In genomic region chr13:111380431-111380830, GRCh38 we compare ENCODE assay signal across 33 cellular contexts. TPM values are rescaled to one million over a fixed set of nuclear protein-coding genes. Genes with fewer than 3 reads are reported as not detected.
"Had no signal": no experiment of that assay in that cellular context is flagged by ENCODE, and none has a peak within 500 bp of the region (broad histone marks: within the 10 kb centered on the region; RNA-seq: fewer than 3 reads in every experiment).

No MANE protein-coding gene starts in this region.

- DNase-seq: activated CD4-positive, alpha-beta memory T cell treated with anti-CD3 and anti-CD28 coated beads, Interleukin-2, amount 10 ng/mL, durations not matched to agents 7 days and 5 days; activated CD4-positive, alpha-beta T cell treated with anti-CD3 and anti-CD28 coated beads for 1 hour; activated CD4-positive, alpha-beta T cell treated with anti-CD3 and anti-CD28 coated beads for 48 hours; activated CD4-positive, CD25-positive, alpha-beta regulatory T cell; activated naive CD4-positive, alpha-beta T cell treated with anti-CD3 and anti-CD28 coated beads, Interleukin-2, amount 10 ng/mL, durations not matched to agents 7 days and 5 days; activated naive CD8-positive, alpha-beta T cell treated with anti-CD3 and anti-CD28 coated beads, Interleukin-2, amount 50 U/mL, for 24 hours; activated T-cell treated with anti-CD3 and anti-CD28 coated beads, Interleukin-2, amount 50 U/mL, for 48 hours; anterior cingulate cortex; caudate nucleus; MM.1S; MV-4-11; NCI-H1092; NCI-H1436 treated with DMSO at 0.1 percent for 48 hours; NCI-H1694 treated with DMSO at 0.1 percent for 48 hours; NCI-H2029; NCI-H2107; NCI-H2171; NCI-H510A; NCI-H526; NCI-H748 treated with DMSO at 0.1 percent for 48 hours; NK-92 treated with Interleukin-12 subunit alpha and Interleukin-12 subunit beta, amount 100 ng/mL, for 24 hours; PC-9; T1000; WERI-Rb-1 had no signal

- H3K9me3 Mint-ChIP-seq: activated CD4-positive, alpha-beta memory T cell treated with anti-CD3 and anti-CD28 coated beads, Interleukin-2, amount 10 ng/mL, durations not matched to agents 7 days and 5 days; activated naive CD4-positive, alpha-beta T cell treated with anti-CD3 and anti-CD28 coated beads, Interleukin-2, amount 10 ng/mL, durations not matched to agents 7 days and 5 days; activated naive CD8-positive, alpha-beta T cell treated with anti-CD3 and anti-CD28 coated beads, Interleukin-2, amount 50 U/mL, for 24 hours; activated T-helper 17 cell treated with anti-CD3 and anti-CD28 coated beads, Interleukin-2, amount 50 U/mL, for 72 hours had no signal

- H3K4me3 ChIP-seq: PC-9 had no signal

- H3K4me3 Mint-ChIP-seq: activated CD4-positive, alpha-beta memory T cell treated with anti-CD3 and anti-CD28 coated beads, Interleukin-2, amount 10 ng/mL, durations not matched to agents 7 days and 5 days; activated naive CD4-positive, alpha-beta T cell treated with anti-CD3 and anti-CD28 coated beads, Interleukin-2, amount 10 ng/mL, durations not matched to agents 7 days and 5 days; activated naive CD8-positive, alpha-beta T cell; activated naive CD8-positive, alpha-beta T cell treated with anti-CD3 and anti-CD28 coated beads, Interleukin-2, amount 50 U/mL, for 24 hours; activated T-helper 17 cell treated with anti-CD3 and anti-CD28 coated beads, Interleukin-2, amount 50 U/mL, for 72 hours; brain had no signal

- H3K27ac Mint-ChIP-seq: activated CD4-positive, alpha-beta memory T cell treated with anti-CD3 and anti-CD28 coated beads, Interleukin-2, amount 10 ng/mL, durations not matched to agents 7 days and 5 days; activated naive CD4-positive, alpha-beta T cell treated with anti-CD3 and anti-CD28 coated beads, Interleukin-2, amount 10 ng/mL, durations not matched to agents 7 days and 5 days; activated naive CD8-positive, alpha-beta T cell; activated naive CD8-positive, alpha-beta T cell treated with anti-CD3 and anti-CD28 coated beads, Interleukin-2, amount 50 U/mL, for 24 hours; activated T-helper 17 cell treated with anti-CD3 and anti-CD28 coated beads, Interleukin-2, amount 50 U/mL, for 72 hours; brain had no signal

- ATAC-seq: activated naive CD8-positive, alpha-beta T cell treated with anti-CD3 and anti-CD28 coated beads, Interleukin-2, amount 50 U/mL, for 24 hours; activated T-helper 17 cell treated with anti-CD3 and anti-CD28 coated beads, Interleukin-2, amount 50 U/mL, for 72 hours; Right ventricle myocardium inferior had no signal

- H3K36me3 ChIP-seq: WERI-Rb-1 had no signal

- H3K36me3 Mint-ChIP-seq: activated naive CD4-positive, alpha-beta T cell treated with anti-CD3 and anti-CD28 coated beads, Interleukin-2, amount 10 ng/mL, durations not matched to agents 7 days and 5 days; brain had no signal

- H3K27me3 Mint-ChIP-seq: activated naive CD8-positive, alpha-beta T cell; activated naive CD8-positive, alpha-beta T cell treated with anti-CD3 and anti-CD28 coated beads, Interleukin-2, amount 50 U/mL, for 24 hours; brain had no signal

- H3K27ac ChIP-seq: KMS-11, PC-9, RWPE1, WERI-Rb-1 had no signal

RNA-seq across cellular contexts. Expression of gene TEX29, which starts 60.0 kb away (rescaled TPM):
- total RNA-seq: activated CD8-positive, alpha-beta memory T cell treated with anti-CD3 and anti-CD28 coated beads for 36 hours; bronchial epithelial cell; LHCN-M2; PC-9; Right ventricle myocardium inferior had no signal
